1 cellular context compared by ENCODE assay signal in genomic region chr21:32368961-32369360, GRCh38. TPM values are rescaled to one million over a fixed set of nuclear protein-coding genes. Genes with fewer than 3 reads are reported as not detected.
"Had no signal": no experiment of that assay in that cellular context is flagged by ENCODE, and none has a peak within 500 bp of the region (broad histone marks: within the 10 kb centered on the region; RNA-seq: fewer than 3 reads in every experiment).

No MANE protein-coding gene starts in this region.

RNA-seq across cellular contexts. Expression of gene EVA1C, which starts 43.5 kb away (rescaled TPM):
- total RNA-seq: OCI-LY7 had no signal
